Comparison of ENCODE assay signal across 12 cellular contexts in the genomic region with DNA sequence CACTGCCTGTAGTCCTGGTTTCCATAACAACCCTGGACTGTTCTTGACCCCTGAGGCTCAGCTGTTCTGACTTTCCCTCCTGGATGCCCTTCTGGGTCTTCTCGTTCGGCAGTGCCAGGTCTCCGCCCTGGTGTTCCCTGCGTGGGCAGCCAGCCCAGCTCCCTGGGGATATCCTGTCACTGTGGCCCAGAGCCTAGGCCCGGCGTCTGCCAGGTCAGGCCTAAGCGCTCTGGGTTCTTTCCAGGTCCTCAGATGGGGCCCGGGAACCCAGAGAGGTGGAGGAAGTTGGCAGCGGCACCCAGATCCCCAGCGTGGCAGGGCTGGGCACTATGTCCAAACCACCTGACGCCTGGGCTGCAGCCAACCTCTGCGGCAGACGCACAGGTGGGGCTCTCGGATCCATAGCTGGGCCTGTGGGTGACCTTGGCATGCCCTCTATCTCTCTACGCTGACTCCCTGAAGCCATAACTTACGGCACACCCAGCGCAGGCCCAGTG. TPM values are rescaled to one million over a fixed set of nuclear protein-coding genes. Genes with fewer than 3 reads are reported as not detected.
DNase-seq lines count a peak whose midpoint lies in the region; ATAC-seq lines count a peak whose summit lies in the region.
"Had no signal": no experiment of that assay in that cellular context is flagged by ENCODE, and none has a peak within 500 bp of the region (broad histone marks: within the 10 kb centered on the region; RNA-seq: fewer than 3 reads in every experiment).

No MANE protein-coding gene starts in this region.

- DNase-seq in MG63 (peak; percentile 30), cerebellar cortex (ENCODE audit: low spot score) (peak; percentile 68), NCI-H524 (lab: John Stamatoyannopoulos, UW) (no peak)
- no peak for DNase-seq in activated naive CD8-positive, alpha-beta T cell treated with anti-CD3 and anti-CD28 coated beads, Interleukin-2, amount 50 U/mL, for 24 hours
- DNase-seq: CD8-positive, alpha-beta memory T cell; NCI-H1105 had no signal

- H3K27me3 Mint-ChIP-seq in activated naive CD8-positive, alpha-beta T cell treated with anti-CD3 and anti-CD28 coated beads, Interleukin-2, amount 50 U/mL, for 24 hours = no peaks in the 10 kb centered on the region
- H3K27me3 Mint-ChIP-seq: CD8-positive, alpha-beta memory T cell had no signal

- H3K36me3 Mint-ChIP-seq in activated naive CD8-positive, alpha-beta T cell treated with anti-CD3 and anti-CD28 coated beads, Interleukin-2, amount 50 U/mL, for 24 hours (ENCODE audit: low read depth) = no peaks in the 10 kb centered on the region

- H3K27me3 ChIP-seq in MG63 = no peaks in the 10 kb centered on the region
- H3K27me3 ChIP-seq in layer of hippocampus (ENCODE audit: control insufficient read depth, insufficient read depth, low read length) = no peaks in the 10 kb centered on the region
- H3K27me3 ChIP-seq in skeletal muscle tissue (ENCODE audit: control insufficient read depth in 3 of 3, insufficient read depth in 3 of 3, low read length in 3 of 3) = peaks cover 0 to 5% (median 0%) of the 10 kb centered on the region in 3 donors
- H3K27me3 ChIP-seq: ovary had no signal

- no peaks in the 10 kb centered on the region for H3K9me3 Mint-ChIP-seq in activated naive CD8-positive, alpha-beta T cell treated with anti-CD3 and anti-CD28 coated beads, Interleukin-2, amount 50 U/mL, for 24 hours

- ATAC-seq in HG03432 (IDR thresholded peaks at IDR 0.05; ENCODE audit: unreplicated experiment) = no peak
- no peak for ATAC-seq in GM18511 (IDR thresholded peaks at IDR 0.05; ENCODE audit: unreplicated experiment)
- no peak for ATAC-seq in activated naive CD8-positive, alpha-beta T cell treated with anti-CD3 and anti-CD28 coated beads, Interleukin-2, amount 50 U/mL, for 24 hours

- H3K36me3 ChIP-seq in MG63 (no peaks in the 10 kb centered on the region), skeletal muscle tissue (ENCODE audit: control insufficient read depth in 3 of 3, insufficient read depth in 3 of 3, low read length in 3 of 3) (no peaks in the 10 kb centered on the region)
- H3K36me3 ChIP-seq: ovary had no signal

- no peak overlapping the region for H3K4me3 Mint-ChIP-seq in activated naive CD8-positive, alpha-beta T cell treated with anti-CD3 and anti-CD28 coated beads, Interleukin-2, amount 50 U/mL, for 24 hours
- H3K4me3 Mint-ChIP-seq: CD8-positive, alpha-beta memory T cell; T-helper 2 cell treated with Interferon-gamma antibody and Interleukin-4, amounts not matched to agents 5 μg/mL and 100 μg/mL, for 36 hours had no signal

- no peaks in the 10 kb centered on the region for H3K9me3 ChIP-seq in MG63
- H3K9me3 ChIP-seq in skeletal muscle tissue (ENCODE audit: control insufficient read depth in 3 of 3, low read length in 3 of 3) = peaks cover 4 to 7% (median 5%) of the 10 kb centered on the region in 3 donors
- H3K9me3 ChIP-seq: ovary had no signal

- H3K4me3 ChIP-seq in MG63 (no peak overlapping the region), skeletal muscle tissue (ENCODE audit: low read length in 3 of 3) (peak overlapping the region in 1 of 3 donors; percentile 22)
- H3K4me3 ChIP-seq: ovary had no signal

- peaks cover 12 to 20% (median 20%) of the 10 kb centered on the region in 3 donors for H3K4me1 ChIP-seq in skeletal muscle tissue (ENCODE audit: control insufficient read depth in 3 of 3, insufficient read depth in 3 of 3, low read length in 3 of 3)

- H3K9ac ChIP-seq in skeletal muscle tissue (ENCODE audit: low read depth in 1 of 3, low read length in 3 of 3) = peak overlapping the region; percentile 4 to 64 (median 50)

- no peak overlapping the region for H3K27ac Mint-ChIP-seq in activated naive CD8-positive, alpha-beta T cell treated with anti-CD3 and anti-CD28 coated beads, Interleukin-2, amount 50 U/mL, for 24 hours
- H3K27ac Mint-ChIP-seq: CD8-positive, alpha-beta memory T cell; T-helper 2 cell treated with Interferon-gamma antibody and Interleukin-4, amounts not matched to agents 5 μg/mL and 100 μg/mL, for 36 hours had no signal

- H3K27ac ChIP-seq in layer of hippocampus (ENCODE audit: low read depth, low read length) (peak overlapping the region; percentile 6), skeletal muscle tissue (ENCODE audit: low read depth, low read length) (peak overlapping the region; percentile 62)
- H3K27ac ChIP-seq: ovary had no signal

- H3K4me1 Mint-ChIP-seq in activated naive CD8-positive, alpha-beta T cell treated with anti-CD3 and anti-CD28 coated beads, Interleukin-2, amount 50 U/mL, for 24 hours = peaks cover 17% of the 10 kb centered on the region

RNA-seq across cellular contexts. Expression of a gene that starts 12.5 kb away (rescaled TPM):
- total RNA-seq in MG63 (2014; rRNA removed; shearing (Covaris generic); ENCODE audit: low replicate concordance) = 0.32 and 1.2 TPM in 2 replicates
- total RNA-seq in skeletal muscle tissue = 3.7 TPM

Comparison
In these comparisons a context has a peak if more than half of its experiments do, and no peak if none do; other contexts are left out.
1. DNase-seq: peak in MG63 (single experiment) and cerebellar cortex (single experiment); none in NCI-H524 (0 of 2) and activated naive CD8-positive, alpha-beta T cell treated with anti-CD3 and anti-CD28 coated beads, Interleukin-2, amount 50 U/mL, for 24 hours (single experiment).